ENCODE assay signal across 8 cellular contexts in genomic region chr13:110944121-110944967, GRCh38. TPM values are rescaled to one million over a fixed set of nuclear protein-coding genes. Genes with fewer than 3 reads are reported as not detected.
DNase-seq lines count a peak whose midpoint lies in the region; ATAC-seq, FAIRE-seq and TF ChIP-seq lines count a peak whose summit lies in the region.

No MANE protein-coding gene starts in this region.

- no peak overlapping the region for H3K14ac ChIP-seq in mesenchymal stem cell (ENCODE audit: low read length in 2 of 2)

- H3K18ac ChIP-seq in mesenchymal stem cell (ENCODE audit: low read depth in 1 of 2, low read length in 2 of 2): peak overlapping the region; percentile 28

- H3K9ac ChIP-seq in mesenchymal stem cell (ENCODE audit: low read length): no peak overlapping the region

- peak; percentile 50 for ATAC-seq in HG03103 (IDR thresholded peaks at IDR 0.05; ENCODE audit: low read depth, unreplicated experiment)

- 61% methylated on average over 7 of the region's 8 CpGs for WGBS in mesenchymal stem cell

- H2AFZ ChIP-seq in mesenchymal stem cell (ENCODE audit: low read depth, low read length): peak overlapping the region; percentile 8

- peaks cover 12% of the 10 kb centered on the region for H3K4me1 ChIP-seq in mesenchymal stem cell (ENCODE audit: control insufficient read depth, insufficient read depth, low read depth, low read length)

- peak overlapping the region; percentile 27 for H4K8ac ChIP-seq in mesenchymal stem cell (ENCODE audit: low read length)

- H4K91ac ChIP-seq in mesenchymal stem cell (ENCODE audit: low read length): no peak overlapping the region

- H3K36me3 ChIP-seq in mesenchymal stem cell (ENCODE audit: control insufficient read depth in 1 of 2, insufficient read depth in 2 of 2, low read depth in 1 of 2, low read length in 2 of 2): no peaks in the 10 kb centered on the region

- peak; percentile 69 for FAIRE-seq in GM12892 (lab: Jason Lieb, UNC)

- no peak overlapping the region for H2BK5ac ChIP-seq in mesenchymal stem cell (ENCODE audit: low read depth, low read length, poor library complexity, severe bottlenecking)

- no peaks in the 10 kb centered on the region for H3K9me3 ChIP-seq in mesenchymal stem cell (ENCODE audit: control insufficient read depth, low read length)

- no peak overlapping the region for H3K27ac ChIP-seq in mesenchymal stem cell (ENCODE audit: low read length, poor library complexity, severe bottlenecking)

- H2BK15ac ChIP-seq in mesenchymal stem cell (ENCODE audit: low read depth, poor library complexity, severe bottlenecking): peak overlapping the region; percentile 80

- H3K4me2 ChIP-seq in mesenchymal stem cell (ENCODE audit: low read length, poor library complexity, severe bottlenecking): no peak overlapping the region

- no peak overlapping the region for H3K23ac ChIP-seq in mesenchymal stem cell (ENCODE audit: low read length in 2 of 2)

- no peaks in the 10 kb centered on the region for H3K79me1 ChIP-seq in mesenchymal stem cell (replicated peaks; ENCODE audit: low read length, poor library complexity, severe bottlenecking)

- H2AK5ac ChIP-seq in mesenchymal stem cell (ENCODE audit: low read length, severe bottlenecking): no peak overlapping the region

- H2BK120ac ChIP-seq in mesenchymal stem cell (ENCODE audit: low read depth, low read length): no peak overlapping the region

- peak; percentile 67 for DNase-seq in AG10803 (ENCODE audit: low read depth)
- DNase-seq in GM12892 (ENCODE audit: insufficient read length): no peak
- peak; percentile 60 for DNase-seq in OCI-M1 (lab: John Stamatoyannopoulos, UW)
- DNase-seq in cerebellar cortex (ENCODE audit: low spot score): peak; percentile 78
- peak; percentile 75 for DNase-seq in mesenchymal stem cell
- no peak for DNase-seq in cerebellum (ENCODE audit: low spot score)
- no peak for DNase-seq in NCI-H187 treated with DMSO at 0.1 percent for 48 hours (lab: John Stamatoyannopoulos, UW)

- H3K4me3 ChIP-seq in AG10803 (ENCODE audit: low read length) (no peak overlapping the region), mesenchymal stem cell (ENCODE audit: insufficient read depth in 1 of 2, low read depth in 1 of 2, low read length in 2 of 2) (no peak overlapping the region)

- no peak for TF ChIP-seq POLR2A in GM12892 (IDR thresholded peaks at IDR 0.05; ENCODE audit: low read depth, low read length)

- H2BK12ac ChIP-seq in mesenchymal stem cell (ENCODE audit: low read length in 2 of 2): no peak overlapping the region

- no peak overlapping the region for H3K4ac ChIP-seq in mesenchymal stem cell (ENCODE audit: low read depth in 1 of 2, low read length in 2 of 2)

- peak; percentile 86 for TF ChIP-seq CTCF in AG10803 (conservative IDR thresholded peaks at IDR 0.05; ENCODE audit: low read length)

- no peaks in the 10 kb centered on the region for H3K27me3 ChIP-seq in mesenchymal stem cell (ENCODE audit: control insufficient read depth in 1 of 2, insufficient read depth in 1 of 2, low read length in 2 of 2)

RNA-seq across cellular contexts. Expression of gene ANKRD10, which starts 29.5 kb away (rescaled TPM):
- polyA plus RNA-seq in GM12892 (2012; ENCODE audit: missing spikeins): 115 TPM
- polyA plus RNA-seq in mesenchymal stem cell (2013, experiment 1 of 2): 34.0 TPM
- 33.7 TPM for polyA plus RNA-seq in mesenchymal stem cell (2013, experiment 2 of 2)
- 253 TPM for total RNA-seq in cerebellum

Comparison
In these comparisons a context has a peak if more than half of its experiments do, and no peak if none do; other contexts are left out.
1. DNase-seq: peak in AG10803 (single experiment), OCI-M1 (single experiment), cerebellar cortex (single experiment) and mesenchymal stem cell (single experiment); none in GM12892 (single experiment), cerebellum (single experiment) and NCI-H187 treated with DMSO at 0.1 percent for 48 hours (single experiment).